In the genomic region with DNA sequence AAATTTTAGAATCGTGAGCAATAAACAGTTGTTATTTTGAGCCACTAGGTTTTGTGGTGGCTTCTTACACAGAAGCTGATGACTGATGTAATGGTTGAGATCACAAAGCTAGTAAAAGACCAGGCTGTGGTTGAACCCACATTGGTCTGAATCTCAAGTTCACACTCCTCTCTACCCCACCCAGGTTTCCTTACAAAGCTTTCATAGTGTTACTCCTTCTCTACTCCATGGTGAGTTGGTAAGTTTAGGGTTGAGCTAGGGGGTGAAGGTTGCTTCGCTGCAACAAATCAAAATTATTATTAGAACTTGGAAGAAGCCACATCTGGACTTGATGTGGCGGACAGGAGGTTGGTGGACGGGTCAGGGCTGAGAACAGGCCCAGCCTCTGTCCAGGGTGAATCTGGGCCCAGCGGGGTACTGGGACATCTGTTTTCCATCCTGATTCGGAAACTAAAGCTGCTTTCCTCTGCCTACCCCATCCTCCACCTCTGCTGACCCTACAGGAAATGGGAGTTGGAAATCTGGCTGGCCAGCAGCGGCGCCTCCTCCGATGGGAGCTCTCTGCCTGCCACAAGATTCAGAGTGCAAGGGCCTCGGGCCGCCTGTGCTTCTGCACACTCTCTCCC, we compare ENCODE assay signal across 12 cellular contexts.
A peak's percentile ranks its signal among the peaks of the same experiment; 100 is the strongest.
DNase-seq lines count a peak whose midpoint lies in the region; ATAC-seq and TF ChIP-seq lines count a peak whose summit lies in the region.
"Had no signal": no experiment of that assay in that cellular context is flagged by ENCODE, and none has a peak within 500 bp of the region (broad histone marks: within the 10 kb centered on the region; RNA-seq: fewer than 3 reads in every experiment).

No MANE protein-coding gene starts in this region.

- H3K4me3 Mint-ChIP-seq in nephron progenitor cell, result no peak overlapping the region

- H3K9ac ChIP-seq in DND-41 (ENCODE audit: low read depth, low read length), result peak overlapping the region; percentile 28

- H3K27me3 Mint-ChIP-seq in nephron progenitor cell (ENCODE audit: low read depth, poor library complexity), result no peaks in the 10 kb centered on the region

- peak; percentile 42 for DNase-seq in DND-41
- peak; percentile 14 for DNase-seq in RWPE2 (ENCODE audit: low spot score)
- DNase-seq in esophagus muscularis mucosa (ENCODE audit: extremely low spot score), result no peak
- DNase-seq in nephron progenitor cell, result peak; percentile 29
- DNase-seq in AG20443 (ENCODE audit: low spot score), result no peak
- no peak for DNase-seq in HuH-7.5 (ENCODE audit: low spot score)
- DNase-seq in COLO829 (ENCODE audit: low spot score), result no peak
- DNase-seq in NCI-H510A treated with DMSO at 0.1 percent for 48 hours (lab: John Stamatoyannopoulos, UW), result no peak
- DNase-seq: activated CD4-positive, alpha-beta T cell treated with anti-CD3 and anti-CD28 coated beads, Interleukin-2, amount 50 U/mL, for 48 hours; GDM1; HCEC 1CT; NCI-H187 treated with DMSO at 0.1 percent for 48 hours had no signal

- peaks cover 50% of the 10 kb centered on the region for H3K4me1 Mint-ChIP-seq in nephron progenitor cell

- no peaks in the 10 kb centered on the region for H4K20me1 ChIP-seq in DND-41 (ENCODE audit: insufficient read depth, low read length)

- H3K9me3 Mint-ChIP-seq in nephron progenitor cell, result no peaks in the 10 kb centered on the region

- TF ChIP-seq EP300 in esophagus muscularis mucosa (IDR thresholded peaks at IDR 0.05), result no peak

- H3K27me3 ChIP-seq in DND-41 (ENCODE audit: insufficient read depth, low read length, poor library complexity) (no peaks in the 10 kb centered on the region), RWPE2 (ENCODE audit: insufficient read depth, poor library complexity, severe bottlenecking) (no peaks in the 10 kb centered on the region), esophagus muscularis mucosa (no peaks in the 10 kb centered on the region)

- no peak for TF ChIP-seq CTCF in DND-41 (IDR thresholded peaks at IDR 0.05; ENCODE audit: borderline replicate concordance, extremely low read depth, low read length, poor library complexity, severe bottlenecking)
- TF ChIP-seq CTCF in RWPE2 (IDR thresholded peaks at IDR 0.05; ENCODE audit: poor library complexity, severe bottlenecking), result no peak
- TF ChIP-seq CTCF in esophagus muscularis mucosa (IDR thresholded peaks at IDR 0.05), result no peak
- no peak for TF ChIP-seq CTCF in nephron progenitor cell (IDR thresholded peaks at IDR 0.05)

- H3K27ac ChIP-seq in DND-41 (ENCODE audit: low read length) (peak overlapping the region; percentile 89), RWPE2 (ENCODE audit: poor library complexity, severe bottlenecking) (no peak overlapping the region), esophagus muscularis mucosa (replicated peaks in 1 of 4) (peak overlapping the region in 3 of 4 donors; percentile 7 to 38 (median 10))

- H2AFZ ChIP-seq in DND-41 (ENCODE audit: low read depth, low read length), result no peak overlapping the region

- WGBS in esophagus muscularis mucosa, result 76% methylated on average over 11 of the region's 11 CpGs

- no peaks in the 10 kb centered on the region for H3K9me3 ChIP-seq in DND-41 (ENCODE audit: insufficient read depth, low read length, severe bottlenecking)
- no peaks in the 10 kb centered on the region for H3K9me3 ChIP-seq in RWPE2 (ENCODE audit: severe bottlenecking)
- H3K9me3 ChIP-seq in esophagus muscularis mucosa, result no peaks in the 10 kb centered on the region

- intact Hi-C loops in esophagus muscularis mucosa (cut with DNase I), result loop anchor here (10.0 kb wide), 2 partner anchors 315 to 355 kb away; no protein-coding TSS in a partner anchor

- TF ChIP-seq POLR2A in esophagus muscularis mucosa (IDR thresholded peaks at IDR 0.05; ENCODE audit: low read depth), result no peak

- no peaks in the 10 kb centered on the region for H3K36me3 Mint-ChIP-seq in nephron progenitor cell (ENCODE audit: low read depth)

- H3K4me2 ChIP-seq in DND-41 (ENCODE audit: insufficient read depth, low read length), result peak overlapping the region; percentile 9; the same call in 1 of the 2 replicates

- H3K4me3 ChIP-seq in DND-41 (ENCODE audit: low read depth in 1 of 2, low read length in 2 of 2) (no peak overlapping the region; a peak in 1 of 4 replicates), RWPE2 (ENCODE audit: severe bottlenecking) (no peak overlapping the region), esophagus muscularis mucosa (no peak overlapping the region)

- peaks cover 19% of the 10 kb centered on the region for H3K79me2 ChIP-seq in DND-41 (ENCODE audit: insufficient read depth, low read length)

- no peaks in the 10 kb centered on the region for H3K36me3 ChIP-seq in DND-41 (ENCODE audit: insufficient read depth, low read length)
- no peaks in the 10 kb centered on the region for H3K36me3 ChIP-seq in RWPE2 (ENCODE audit: low read depth)
- H3K36me3 ChIP-seq in esophagus muscularis mucosa, result no peaks in the 10 kb centered on the region

- peak overlapping the region; percentile 96 for H3K27ac Mint-ChIP-seq in nephron progenitor cell

- ATAC-seq in DND-41 (ENCODE audit: insufficient read depth, low read depth) (no peak), RWPE2 (ENCODE audit: low read depth) (no peak)

- peaks cover 71% of the 10 kb centered on the region for H3K4me1 ChIP-seq in DND-41 (ENCODE audit: insufficient read depth, low read length)
- peaks cover 4% of the 10 kb centered on the region for H3K4me1 ChIP-seq in RWPE2 (ENCODE audit: insufficient read depth, poor library complexity, severe bottlenecking)
- peaks cover 8 to 25% (median 14%) of the 10 kb centered on the region in 4 donors for H3K4me1 ChIP-seq in esophagus muscularis mucosa

Comparison
In these comparisons a context has a peak if more than half of its experiments do, and no peak if none do; other contexts are left out.
1. DNase-seq: peak in DND-41 (single experiment), RWPE2 (single experiment) and nephron progenitor cell (single experiment); none in esophagus muscularis mucosa (single experiment), AG20443 (single experiment), HuH-7.5 (single experiment), COLO829 (single experiment) and NCI-H510A treated with DMSO at 0.1 percent for 48 hours (single experiment).